In genomic region chr1:15412843-15413242, GRCh38 we compare ENCODE assay signal across 12 cellular contexts. TPM values are rescaled to one million over a fixed set of nuclear protein-coding genes. Genes with fewer than 3 reads are reported as not detected.
DNase-seq lines count a peak whose midpoint lies in the region; ATAC-seq and TF ChIP-seq lines count a peak whose summit lies in the region.
"Had no signal": no experiment of that assay in that cellular context is flagged by ENCODE, and none has a peak within 500 bp of the region (broad histone marks: within the 10 kb centered on the region; RNA-seq: fewer than 3 reads in every experiment).

No MANE protein-coding gene starts in this region.

- H3K4me3 ChIP-seq in heart right ventricle (peak overlapping the region in 3 of 10 donors; percentile 76 to 90 (median 84)), upper lobe of right lung (peak overlapping the region; percentile 68), foreskin fibroblast (ENCODE audit: low read depth in 1 of 2, low read length in 2 of 2) (no peak overlapping the region)

- no peaks in the 10 kb centered on the region for H3K27me3 Mint-ChIP-seq in naive thymus-derived CD8-positive, alpha-beta T cell

- H3K27ac Mint-ChIP-seq in naive thymus-derived CD8-positive, alpha-beta T cell, result peak overlapping the region in 5 of 10 donors; percentile 13 to 97 (median 92)

- peaks cover 0 to 11% (median 4%) of the 10 kb centered on the region in 3 donors for H3K36me3 Mint-ChIP-seq in naive thymus-derived CD8-positive, alpha-beta T cell

- POLR2A ChIA-PET in naive thymus-derived CD8-positive, alpha-beta T cell (lab: Charles Lee), result no interaction called here

- ATAC-seq in heart right ventricle (no peak), Right ventricle myocardium inferior (no peak), upper lobe of right lung (no peak), GM19351 (IDR thresholded peaks at IDR 0.05; ENCODE audit: unreplicated experiment) (no peak)
- ATAC-seq in naive thymus-derived CD8-positive, alpha-beta T cell, result no peak

- H3K9me3 Mint-ChIP-seq in naive thymus-derived CD8-positive, alpha-beta T cell, result no peaks in the 10 kb centered on the region

- peak overlapping the region in 6 of 10 donors; percentile 22 to 96 (median 60) for H3K27ac ChIP-seq in heart right ventricle
- peak overlapping the region; percentile 60 for H3K27ac ChIP-seq in cingulate gyrus (ENCODE audit: low read depth, low read length)
- no peak overlapping the region for H3K27ac ChIP-seq in upper lobe of right lung

- DNase-seq in heart right ventricle (peak in 1 of 2 donors; percentile 30), Right ventricle myocardium inferior (ENCODE audit: missing footprints) (no peak), upper lobe of right lung (no peak), foreskin fibroblast (no peak)
- DNase-seq in naive thymus-derived CD8-positive, alpha-beta T cell, result no peak
- no peak for DNase-seq in activated effector memory CD4-positive, alpha-beta T cell treated with anti-CD3 and anti-CD28 coated beads, Interleukin-2, amount 50 U/mL, for 16 hours
- DNase-seq: central memory CD4-positive, alpha-beta T cell; glutamatergic neuron; OCI-M1 had no signal

- intact Hi-C loops in heart right ventricle (cut with DNase I), result loop anchor here in 1 of 10 donors (5.0 kb wide), 1 partner anchor 71 kb away; no protein-coding TSS in a partner anchor
- intact Hi-C loops in Right ventricle myocardium inferior (cut with DNase I), result no loop called here
- intact Hi-C loops in upper lobe of right lung (cut with DNase I), result no loop called here

- H3K4me3 Mint-ChIP-seq in naive thymus-derived CD8-positive, alpha-beta T cell, result peak overlapping the region in 9 of 10 donors; percentile 32 to 97 (median 92)

- 57 to 82% methylated on average over 11 of the region's 11 CpGs for WGBS in heart right ventricle, 2 donors

- peaks cover 27 to 82% (median 62%) of the 10 kb centered on the region in 4 donors for H3K4me1 Mint-ChIP-seq in naive thymus-derived CD8-positive, alpha-beta T cell

- TF ChIP-seq CTCF in heart right ventricle (IDR thresholded peaks at IDR 0.05) (no peak), upper lobe of right lung (IDR thresholded peaks at IDR 0.05) (no peak), foreskin fibroblast (IDR thresholded peaks at IDR 0.05; ENCODE audit: low read depth, low read length) (no peak)

- H3K9me3 ChIP-seq in heart right ventricle (no peaks in the 10 kb centered on the region), upper lobe of right lung (no peaks in the 10 kb centered on the region)

- no peaks in the 10 kb centered on the region for H3K27me3 ChIP-seq in heart right ventricle
- no peaks in the 10 kb centered on the region for H3K27me3 ChIP-seq in upper lobe of right lung

- H3K4me1 ChIP-seq in heart right ventricle (peaks cover 7 to 83% (median 68%) of the 10 kb centered on the region in 9 donors), upper lobe of right lung (peaks cover 42% of the 10 kb centered on the region)

- peaks cover 0 to 31% (median 0%) of the 10 kb centered on the region in 9 donors for H3K36me3 ChIP-seq in heart right ventricle
- no peaks in the 10 kb centered on the region for H3K36me3 ChIP-seq in upper lobe of right lung

RNA-seq across cellular contexts. Expression of gene EFHD2, which starts 3.2 kb away (rescaled TPM):
- total RNA-seq in heart right ventricle, result 10 to 100 TPM in 9 of 10 donors, 1 to 10 TPM in 1; 9.4 to 32.1 (median 13.5) TPM
- 10 to 100 TPM; 20.1 to 20.2 TPM for polyA plus RNA-seq in heart right ventricle
- total RNA-seq in Right ventricle myocardium inferior, result 14.7 TPM
- 10 to 100 TPM; 25.3 to 26.0 TPM for total RNA-seq in naive thymus-derived CD8-positive, alpha-beta T cell
- 100 to 1,000 TPM in 1 of 3 donors, 10 to 100 TPM in 2; 27.6 to 129 (median 29.5) TPM for polyA plus RNA-seq in naive thymus-derived CD8-positive, alpha-beta T cell
- 64.3 TPM for total RNA-seq in upper lobe of right lung

RNA-seq across cellular contexts. Expression of gene CTRC, which starts 25.4 kb away (rescaled TPM):
- total RNA-seq in heart right ventricle (1 to 10 TPM in 3 of 10 donors, under 1 TPM in 4, not detected in 3; 0.42 to 1.6 (median 0.93) TPM), Right ventricle myocardium inferior (not detected), upper lobe of right lung (0.23 TPM)
- under 1 TPM in 1 of 2 donors, not detected in 1; 0.41 TPM for polyA plus RNA-seq in heart right ventricle
- under 1 TPM in 1 of 2 experiments, not detected in 1; 0.78 TPM for total RNA-seq in naive thymus-derived CD8-positive, alpha-beta T cell
- polyA plus RNA-seq in naive thymus-derived CD8-positive, alpha-beta T cell, result under 1 TPM in 1 of 3 donors, not detected in 2; 0.62 TPM
- polyA plus RNA-seq: neural cell had no signal

RNA-seq across cellular contexts. Expression of gene CELA2A, which starts 43.7 kb away (rescaled TPM):
- total RNA-seq in heart right ventricle (1 to 10 TPM in 5 of 10 donors, under 1 TPM in 2, not detected in 3; 0.85 to 1.6 (median 1.2) TPM), Right ventricle myocardium inferior (not detected), upper lobe of right lung (not detected)
- under 1 TPM in 1 of 2 donors, not detected in 1; 0.09 TPM for polyA plus RNA-seq in heart right ventricle
- not detected for total RNA-seq in naive thymus-derived CD8-positive, alpha-beta T cell
- polyA plus RNA-seq in naive thymus-derived CD8-positive, alpha-beta T cell, result not detected
- polyA plus RNA-seq: neural cell had no signal
